9 cellular contexts compared by ENCODE assay signal in genomic region chr2:217988014-217988839, GRCh38. TPM values are rescaled to one million over a fixed set of nuclear protein-coding genes. Genes with fewer than 3 reads are reported as not detected.
A peak's percentile ranks its signal among the peaks of the same experiment; 100 is the strongest.
DNase-seq lines count a peak whose midpoint lies in the region; ATAC-seq and TF ChIP-seq lines count a peak whose summit lies in the region.
"Had no signal": no experiment of that assay in that cellular context is flagged by ENCODE, and none has a peak within 500 bp of the region (broad histone marks: within the 10 kb centered on the region; RNA-seq: fewer than 3 reads in every experiment).

No MANE protein-coding gene starts in this region.

- CTCF ChIA-PET in T-cell (lab: Charles Lee): interaction anchor here in 1 of 2 donors (1.8 kb wide), 1 partner anchor 199 kb away, joined by 4 read pairs; no protein-coding TSS in a partner anchor

- H3K27me3 Mint-ChIP-seq in T-cell: peaks cover 10 to 14% of the 10 kb centered on the region in 2 donors

- peak overlapping the region; percentile 36; the same call in 1 of the 2 replicates for H3K4me3 ChIP-seq in LNCaP clone FGC (ENCODE audit: low read depth, low read length)
- H3K4me3 ChIP-seq in astrocyte of the cerebellum (ENCODE audit: low read depth, low read length): no peak overlapping the region

- no peak overlapping the region for H3K4me3 Mint-ChIP-seq in T-cell
- H3K4me3 Mint-ChIP-seq: stimulated activated naive CD8-positive, alpha-beta T cell treated with anti-CD3 and anti-CD28 coated beads, Interleukin-15, Interleukin-2, amounts not matched to agents 100 ng/mL and 50 ng/mL, for 24 hours had no signal

- peak; percentile 26 to 53 for DNase-seq in NCI-H524 (lab: John Stamatoyannopoulos, UW)
- DNase-seq in NCI-H524 treated with DMSO at 0.1 percent for 48 hours (lab: John Stamatoyannopoulos, UW): no peak
- peak; percentile 95 for DNase-seq in LNCaP clone FGC (ENCODE audit: low read depth)
- peak in 29 of 34 experiments; percentile 17 to 59 (median 43) for DNase-seq in T-cell
- peak; percentile 47 for DNase-seq in astrocyte of the cerebellum (ENCODE audit: low read depth)
- DNase-seq in hypothalamus (lab: John Stamatoyannopoulos, UW): peak in 48 of 51 donors; percentile 12 to 87 (median 54)
- peak; percentile 90 for DNase-seq in retina

- in situ Hi-C loops in astrocyte of the cerebellum (cut with HindIII; ENCODE audit: low sequenced_read_pairs): no loop called here

- H3K36me3 Mint-ChIP-seq in T-cell: no peaks in the 10 kb centered on the region

- POLR2A ChIA-PET in T-cell (lab: Charles Lee): no interaction called here

- H3K27ac Mint-ChIP-seq in T-cell: no peak overlapping the region
- H3K27ac Mint-ChIP-seq: stimulated activated naive CD8-positive, alpha-beta T cell treated with anti-CD3 and anti-CD28 coated beads, Interleukin-15, Interleukin-2, amounts not matched to agents 100 ng/mL and 50 ng/mL, for 24 hours had no signal

- TF ChIP-seq CTCF in LNCaP clone FGC (IDR thresholded peaks at IDR 0.05; ENCODE audit: control insufficient read depth, extremely low read depth, insufficient read depth): peak; percentile 82
- TF ChIP-seq CTCF in astrocyte of the cerebellum (IDR thresholded peaks at IDR 0.05; ENCODE audit: low read depth, low read length, missing control alignments): peak; percentile 90

- peak in 2 of 4 experiments; percentile 25 to 36 for ATAC-seq in T-cell (replicated peaks in 1 of 4)
- no peak for ATAC-seq in GM18873 (IDR thresholded peaks at IDR 0.05; ENCODE audit: low FRiP score, unreplicated experiment)

- H3K4me1 Mint-ChIP-seq in T-cell: peaks cover 0 to 5% (median 0%) of the 10 kb centered on the region in 3 donors

- H3K9me3 Mint-ChIP-seq in T-cell: no peaks in the 10 kb centered on the region
- H3K9me3 Mint-ChIP-seq: stimulated activated naive CD8-positive, alpha-beta T cell treated with anti-CD3 and anti-CD28 coated beads, Interleukin-15, Interleukin-2, amounts not matched to agents 100 ng/mL and 50 ng/mL, for 24 hours had no signal

RNA-seq across cellular contexts. Expression of gene TNS1, which starts 14.6 kb away (rescaled TPM):
- 1 to 10 TPM in 3 of 5 donors, under 1 TPM in 2; 0.28 to 2.1 (median 1.3) TPM for total RNA-seq in T-cell
